Comparison of ENCODE assay signal across 23 cellular contexts in genomic region chr10:24355289-24355688, GRCh38.
DNase-seq lines count a peak whose midpoint lies in the region; ATAC-seq, FAIRE-seq and TF ChIP-seq lines count a peak whose summit lies in the region.
"Had no signal": no experiment of that assay in that cellular context is flagged by ENCODE, and none has a peak within 500 bp of the region (broad histone marks: within the 10 kb centered on the region; RNA-seq: fewer than 3 reads in every experiment).

No MANE protein-coding gene starts in this region.

- peak; percentile 16 for DNase-seq in NCI-H82 (lab: John Stamatoyannopoulos, UW)
- DNase-seq in NCI-H82 treated with DMSO at 0.1 percent for 48 hours (lab: John Stamatoyannopoulos, UW; ENCODE audit: unreplicated experiment), result no peak
- DNase-seq in H1 (ENCODE audit: low read depth in 1 of 2, low spot score in 2 of 2), result no peak
- no peak for DNase-seq in gastrocnemius medialis
- no peak for DNase-seq in NCI-H1694 (lab: John Stamatoyannopoulos, UW)
- no peak for DNase-seq in A172 (ENCODE audit: low spot score)
- DNase-seq: C1 segment of cervical spinal cord; Calu3; CD4-positive, alpha-beta memory T cell; COR-L47; DMS53; DND-41; HFFc6 had no signal

- no peaks in the 10 kb centered on the region for H3K79me2 ChIP-seq in H1 (ENCODE audit: control insufficient read depth in 1 of 2, insufficient read depth in 2 of 2, low read length in 2 of 2)
- H3K79me2 ChIP-seq in parathyroid adenoma, result peaks cover 34% of the 10 kb centered on the region

- intact Hi-C loops in gastrocnemius medialis (cut with DNase I; ENCODE audit: low total_unique reads), result no loop called here

- no peak overlapping the region for H2BK12ac ChIP-seq in H1 (ENCODE audit: low read depth, low read length)

- H3K9me3 ChIP-seq in H1 (ENCODE audit: insufficient read depth in 2 of 2, low read depth in 1 of 2, low read length in 1 of 2) (no peaks in the 10 kb centered on the region), parathyroid adenoma (ENCODE audit: control insufficient read depth, low read length) (no peaks in the 10 kb centered on the region), gastrocnemius medialis (no peaks in the 10 kb centered on the region)
- H3K9me3 ChIP-seq: A549, HAP-1 had no signal

- CTCF ChIA-PET in H1 (lab: Charles Lee; ENCODE audit: partially characterized antibody), result interaction anchor here (0.8 to 1.3 kb wide), 3 partner anchors 36 to 361 kb away, joined by 3 read pairs; no protein-coding TSS in a partner anchor

- no peak overlapping the region for H3K4me3 ChIP-seq in H1 (ENCODE audit: extremely low read depth in 1 of 4, insufficient read depth in 2 of 4, low read depth in 3 of 4, low read length in 4 of 4)
- no peak overlapping the region for H3K4me3 ChIP-seq in parathyroid adenoma (ENCODE audit: low read depth, low read length)
- H3K4me3 ChIP-seq in gastrocnemius medialis, result no peak overlapping the region
- H3K4me3 ChIP-seq: A549, GM23338, HAP-1 had no signal

- H3K56ac ChIP-seq in H1 (replicated peaks; ENCODE audit: insufficient read length, low read depth, low read length), result no peak overlapping the region

- no peak overlapping the region for H2BK20ac ChIP-seq in H1 (ENCODE audit: low read length)

- TF ChIP-seq CTCF in H1 (IDR thresholded peaks at IDR 0.05; ENCODE audit: control extremely low read depth in 1 of 3, insufficient read depth in 1 of 3, low read depth in 1 of 3, low read length in 3 of 3) (no peak), parathyroid adenoma (IDR thresholded peaks at IDR 0.05) (no peak), gastrocnemius medialis (IDR thresholded peaks at IDR 0.05 in 4 of 5, conservative IDR thresholded peaks at IDR 0.05 in 1 of 5) (no peak)

- no peak overlapping the region for H3K23ac ChIP-seq in H1 (ENCODE audit: insufficient read length)

- no peak overlapping the region for H2AK5ac ChIP-seq in H1 (ENCODE audit: low read depth, low read length)

- WGBS in H1 (ENCODE audit: extremely low coverage in 1 of 2, insufficient coverage in 1 of 2, insufficient read length in 1 of 2, insufficient replicate concordance in 2 of 2, low coverage in 1 of 2, low lambda C conversion rate in 2 of 2, missing lambda C conversion rate in 1 of 2), 2 experiments, result 95% methylated on average over 2 of the region's 2 CpGs; no CpG with 5 or more reads in 1 of the 2 experiments

- no peak overlapping the region for H2BK5ac ChIP-seq in H1 (ENCODE audit: low read depth, low read length)

- POLR2A ChIA-PET in H1 (lab: Charles Lee; ENCODE audit: partially characterized antibody), result no interaction called here

- H2AFZ ChIP-seq in H1 (ENCODE audit: low read length) (no peak overlapping the region), parathyroid adenoma (no peak overlapping the region)
- H2AFZ ChIP-seq: GM23338 had no signal

- H3K4me2 ChIP-seq in H1 (ENCODE audit: insufficient read depth in 1 of 2, low read depth in 2 of 2, low read length in 2 of 2) (no peak overlapping the region), parathyroid adenoma (ENCODE audit: low read length) (no peak overlapping the region)
- H3K4me2 ChIP-seq: A549, GM23338 had no signal

- H4K91ac ChIP-seq in H1 (replicated peaks; ENCODE audit: insufficient read length, low read length), result no peak overlapping the region

- TF ChIP-seq POLR2A in H1 (IDR thresholded peaks at IDR 0.05; ENCODE audit: control extremely low read depth in 1 of 2, low read depth in 2 of 2, low read length in 2 of 2) (no peak), gastrocnemius medialis (IDR thresholded peaks at IDR 0.05) (no peak)

- H3K27me3 ChIP-seq in H1 (replicated peaks in 1 of 4; ENCODE audit: control insufficient read depth in 3 of 4, extremely low read depth in 1 of 4, insufficient read depth in 3 of 4, low read length in 3 of 4) (no peaks in the 10 kb centered on the region), parathyroid adenoma (ENCODE audit: control insufficient read depth, insufficient read depth, low read length) (no peaks in the 10 kb centered on the region), gastrocnemius medialis (no peaks in the 10 kb centered on the region)

- H3K18ac ChIP-seq in H1 (ENCODE audit: extremely low read depth, low read length), result peak overlapping the region; percentile 26; the same call in 1 of the 2 replicates

- no peak overlapping the region for H3K14ac ChIP-seq in H1 (ENCODE audit: insufficient read length)

- H3K27ac ChIP-seq in H1 (ENCODE audit: low read depth, low read length), result no peak overlapping the region
- peak overlapping the region; percentile 34 for H3K27ac ChIP-seq in parathyroid adenoma
- peak overlapping the region; percentile 44 to 65 (median 61) for H3K27ac ChIP-seq in gastrocnemius medialis
- H3K27ac ChIP-seq: 22Rv1, A549 had no signal

- H3K4me1 ChIP-seq in H1 (replicated peaks in 1 of 4; ENCODE audit: control insufficient read depth in 3 of 4, insufficient read depth in 4 of 4, low read length in 3 of 4), result peaks cover 5 to 15% (median 11%) of the 10 kb centered on the region in 4 experiments
- peaks cover 72% of the 10 kb centered on the region for H3K4me1 ChIP-seq in parathyroid adenoma
- H3K4me1 ChIP-seq in gastrocnemius medialis, result peaks cover 37 to 47% of the 10 kb centered on the region in 2 donors
- H3K4me1 ChIP-seq: A549 had no signal

- H2BK15ac ChIP-seq in H1 (ENCODE audit: low read length), result 0 out of 2 replicates have a peak overlapping the region, but pooled peaks have one; percentile 3

- no peak overlapping the region for H4K5ac ChIP-seq in H1 (ENCODE audit: insufficient read length, low read depth, low read length)

- FAIRE-seq in H1 (lab: Jason Lieb, UNC), result no peak
- FAIRE-seq: A549, G401.6, GM12892, GM19239, H54 had no signal

- no peaks in the 10 kb centered on the region for H4K20me1 ChIP-seq in H1 (replicated peaks in 1 of 2; ENCODE audit: control insufficient read depth in 1 of 2, insufficient read depth in 2 of 2, low read length in 2 of 2)

- H2BK120ac ChIP-seq in H1 (replicated peaks; ENCODE audit: low read depth, low read length), result no peak overlapping the region

- H3K36me3 ChIP-seq in H1 (ENCODE audit: control insufficient read depth in 2 of 4, insufficient read depth in 4 of 4, low read length in 3 of 4), result no peaks in the 10 kb centered on the region
- no peaks in the 10 kb centered on the region for H3K36me3 ChIP-seq in parathyroid adenoma (ENCODE audit: control insufficient read depth, insufficient read depth, low read length)
- no peaks in the 10 kb centered on the region for H3K36me3 ChIP-seq in gastrocnemius medialis
- H3K36me3 ChIP-seq: HAP-1 had no signal

- no peak overlapping the region for H3K4ac ChIP-seq in H1 (replicated peaks; ENCODE audit: insufficient read length, low read depth, low read length)

- H3K9ac ChIP-seq in H1 (replicated peaks in 1 of 4; ENCODE audit: extremely low read depth in 1 of 4, low read depth in 3 of 4, low read length in 3 of 4), result no peak overlapping the region
- H3K9ac ChIP-seq in parathyroid adenoma, result no peak overlapping the region

- no peak for TF ChIP-seq RAD21 in H1 (IDR thresholded peaks at IDR 0.05 in 1 of 2, conservative IDR thresholded peaks at IDR 0.05 in 1 of 2; ENCODE audit: low read depth in 2 of 2, low read length in 2 of 2)

- in situ Hi-C loops in gastrocnemius medialis (cut with MboI; ENCODE audit: low sequenced_read_pairs in 4 of 4), result loop anchor here in 2 of 4 donors (25.0 kb wide), 4 partner anchors 118 to 343 kb away; partner anchors contain the start of gene KIAA1217 (in 1 of the 2)

- H4K8ac ChIP-seq in H1 (ENCODE audit: extremely low read depth, insufficient read depth, low read length), result no peak overlapping the region

- H3K79me1 ChIP-seq in H1 (ENCODE audit: low read depth, low read length), result no peaks in the 10 kb centered on the region; the same call in 1 of the 2 replicates

- H3K23me2 ChIP-seq in H1 (ENCODE audit: low read depth, low read length), result no peaks in the 10 kb centered on the region

- ATAC-seq in gastrocnemius medialis, result peak; percentile 50 to 70
- no peak for ATAC-seq in GM19035 (IDR thresholded peaks at IDR 0.05; ENCODE audit: unreplicated experiment)
- ATAC-seq: A549, GM23338 had no signal

- no peak for TF ChIP-seq EP300 in H1 (IDR thresholded peaks at IDR 0.05; ENCODE audit: borderline replicate concordance in 1 of 2, low read depth in 2 of 2, low read length in 2 of 2)

TF ChIP-seq in H1, 55 proteins besides CTCF, POLR2A, EP300 and RAD21:
- TF ChIP-seq ZNF274 (IDR thresholded peaks at IDR 0.05; ENCODE audit: borderline replicate concordance, extremely low read depth, low read length) (no peak), KDM5A (IDR thresholded peaks at IDR 0.05; ENCODE audit: low read length) (no peak), BACH1 (IDR thresholded peaks at IDR 0.05; ENCODE audit: low read length) (no peak), SAP30 (IDR thresholded peaks at IDR 0.05; ENCODE audit: insufficient read depth, insufficient replicate concordance, low read length) (no peak)
TF ChIP-seq in H1: peak in this region for 0.
